In the genomic region with DNA sequence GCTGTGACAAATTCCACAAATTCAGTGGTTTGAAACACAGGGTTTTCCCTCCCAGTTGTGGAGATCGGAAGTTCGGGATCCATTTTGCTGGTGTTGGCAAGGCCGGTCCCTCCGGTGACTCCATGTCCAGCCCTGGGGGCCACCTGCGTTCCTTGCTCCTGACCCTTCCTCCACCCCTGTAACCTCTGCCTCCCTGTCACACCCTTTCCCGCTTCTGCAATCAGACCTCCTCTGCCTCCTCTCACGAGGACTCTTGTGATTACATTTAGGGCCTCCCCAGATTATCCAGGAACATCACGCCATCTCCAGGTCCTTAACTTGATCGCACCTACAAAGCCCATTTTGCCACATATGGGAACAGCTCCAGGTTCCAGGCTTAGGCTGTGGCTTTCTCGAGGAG, we compare ENCODE assay signal across 16 cellular contexts. TPM values are rescaled to one million over a fixed set of nuclear protein-coding genes. Genes with fewer than 3 reads are reported as not detected.
DNase-seq lines count a peak whose midpoint lies in the region; ATAC-seq and TF ChIP-seq lines count a peak whose summit lies in the region.
"Had no signal": no experiment of that assay in that cellular context is flagged by ENCODE, and none has a peak within 500 bp of the region (broad histone marks: within the 10 kb centered on the region; RNA-seq: fewer than 3 reads in every experiment).

No MANE protein-coding gene starts in this region.

- no peak for TF ChIP-seq POLR2A in gastroesophageal sphincter (IDR thresholded peaks at IDR 0.05)

- H2BK5ac ChIP-seq in trophoblast cell (ENCODE audit: low read depth, low read length, poor library complexity) = no peak overlapping the region

- peak; percentile 11 for TF ChIP-seq CTCF in DND-41 (IDR thresholded peaks at IDR 0.05; ENCODE audit: borderline replicate concordance, extremely low read depth, low read length, poor library complexity, severe bottlenecking)
- peak; percentile 31; the same call in 1 of the 2 replicates for TF ChIP-seq CTCF in WERI-Rb-1 (IDR thresholded peaks at IDR 0.05; ENCODE audit: low read depth, low read length)
- TF ChIP-seq CTCF in gastroesophageal sphincter (IDR thresholded peaks at IDR 0.05) = no peak

- H2AK5ac ChIP-seq in trophoblast cell (ENCODE audit: low read length) = no peak overlapping the region

- H3K4ac ChIP-seq in trophoblast cell (ENCODE audit: low read depth, low read length) = no peak overlapping the region

- peaks cover 38% of the 10 kb centered on the region for H3K79me1 ChIP-seq in trophoblast cell (ENCODE audit: low read length)

- in situ Hi-C loops in KBM-7 (cut with MboI; ENCODE audit: low pct_unique_long_range_greater_than_20kb, low sequenced_read_pairs) = no loop called here
- in situ Hi-C loops in HAP-1 (cut with MboI; ENCODE audit: low sequenced_read_pairs) = no loop called here

- H3K4me1 ChIP-seq in DND-41 (ENCODE audit: insufficient read depth, low read length) (no peaks in the 10 kb centered on the region), gastroesophageal sphincter (peaks cover 3 to 61% (median 4%) of the 10 kb centered on the region in 3 donors), trophoblast cell (ENCODE audit: control insufficient read depth in 1 of 2, insufficient read depth in 2 of 2, low read length in 2 of 2) (peaks cover 52 to 55% of the 10 kb centered on the region in 2 experiments), HAP-1 (no peaks in the 10 kb centered on the region)

- peak overlapping the region; percentile 13 for H4K91ac ChIP-seq in trophoblast cell (ENCODE audit: low read depth, low read length)

- no peaks in the 10 kb centered on the region for H3K36me3 ChIP-seq in DND-41 (ENCODE audit: insufficient read depth, low read length)
- H3K36me3 ChIP-seq in WERI-Rb-1 = no peaks in the 10 kb centered on the region; the same call in 1 of the 2 replicates
- H3K36me3 ChIP-seq in gastroesophageal sphincter = peaks cover 0 to 8% of the 10 kb centered on the region in 2 donors
- H3K36me3 ChIP-seq in trophoblast cell (ENCODE audit: control insufficient read depth in 1 of 2, insufficient read depth in 2 of 2, low read length in 2 of 2) = peaks cover 7 to 8% of the 10 kb centered on the region in 2 experiments
- no peaks in the 10 kb centered on the region for H3K36me3 ChIP-seq in HAP-1 (replicated peaks)

- H3K4me3 ChIP-seq in DND-41 (ENCODE audit: low read depth in 1 of 2, low read length in 2 of 2) (no peak overlapping the region), WERI-Rb-1 (ENCODE audit: low read depth, low read length) (no peak overlapping the region), gastroesophageal sphincter (no peak overlapping the region), trophoblast cell (ENCODE audit: low read depth, low read length) (no peak overlapping the region), HAP-1 (no peak overlapping the region)

- 89 to 100% methylated on average over 2 to 9 of the region's 10 CpGs for WGBS in gastroesophageal sphincter (ENCODE audit: low coverage in 1 of 2), 2 donors
- no CpG with 5 or more reads among the region's 10 CpGs for WGBS in trophoblast cell (ENCODE audit: extremely low coverage, insufficient coverage, insufficient read length)

- peak overlapping the region; percentile 9 for H3K18ac ChIP-seq in trophoblast cell (ENCODE audit: low read length)

- H3K4me2 ChIP-seq in DND-41 (ENCODE audit: insufficient read depth, low read length) = no peak overlapping the region
- H3K4me2 ChIP-seq in trophoblast cell (ENCODE audit: low read length) = no peak overlapping the region

- H3K14ac ChIP-seq in trophoblast cell (ENCODE audit: low read length) = peak overlapping the region; percentile 1

- no peak overlapping the region for H3K27ac ChIP-seq in DND-41 (ENCODE audit: low read length)
- no peak overlapping the region for H3K27ac ChIP-seq in WERI-Rb-1
- H3K27ac ChIP-seq in gastroesophageal sphincter = peak overlapping the region in 3 of 4 donors; percentile 38 to 64 (median 56)
- no peak overlapping the region for H3K27ac ChIP-seq in trophoblast cell (ENCODE audit: low read depth, low read length)

- no peak for DNase-seq in DND-41
- DNase-seq in WERI-Rb-1 = no peak
- DNase-seq in trophoblast cell = no peak
- DNase-seq in KBM-7 = no peak
- DNase-seq in HAP-1 (ENCODE audit: low spot score in 2 of 2) = no peak
- DNase-seq: activated B cell treated with CpG ODN at 0.5 μM for 24 hours; activated gamma-delta T cell treated with Interleukin-2 at 50 U/mL for 16 hours; effector memory CD4-positive, alpha-beta T cell; GF-D8; immature natural killer cell; NCI-H187 treated with DMSO at 0.1 percent for 48 hours; NCI-H524; OCI-M1 had no signal

- H4K20me1 ChIP-seq in DND-41 (ENCODE audit: insufficient read depth, low read length) = 0 out of 2 replicates have a peak, but pooled peaks cover 3% of the 10 kb centered on the region

- H3K27me3 ChIP-seq in DND-41 (ENCODE audit: insufficient read depth, low read length, poor library complexity) (no peaks in the 10 kb centered on the region), WERI-Rb-1 (ENCODE audit: insufficient read depth, low read depth, severe bottlenecking) (no peaks in the 10 kb centered on the region), gastroesophageal sphincter (no peaks in the 10 kb centered on the region), trophoblast cell (ENCODE audit: insufficient read depth, low read length) (no peaks in the 10 kb centered on the region), HAP-1 (ENCODE audit: low read depth) (no peaks in the 10 kb centered on the region)

- peak overlapping the region; percentile 5 for H4K8ac ChIP-seq in trophoblast cell (ENCODE audit: low read depth, low read length)

- ATAC-seq in DND-41 (ENCODE audit: insufficient read depth, low read depth) (no peak), gastroesophageal sphincter (no peak), HG03025 (IDR thresholded peaks at IDR 0.05; ENCODE audit: low FRiP score, unreplicated experiment) (no peak), GM21717 (IDR thresholded peaks at IDR 0.05; ENCODE audit: unreplicated experiment) (no peak)

- H3K79me2 ChIP-seq in DND-41 (ENCODE audit: insufficient read depth, low read length) (no peaks in the 10 kb centered on the region), trophoblast cell (ENCODE audit: control insufficient read depth, insufficient read depth, low read length, poor library complexity) (peaks cover 2% of the 10 kb centered on the region)

- H2BK120ac ChIP-seq in trophoblast cell (ENCODE audit: insufficient read depth, low read length, poor library complexity) = peak overlapping the region; percentile 21

- no peak for TF ChIP-seq EP300 in gastroesophageal sphincter (IDR thresholded peaks at IDR 0.05)

- H3K9me3 ChIP-seq in DND-41 (ENCODE audit: insufficient read depth, low read length, severe bottlenecking) (no peaks in the 10 kb centered on the region), WERI-Rb-1 (ENCODE audit: severe bottlenecking) (no peaks in the 10 kb centered on the region), gastroesophageal sphincter (no peaks in the 10 kb centered on the region), trophoblast cell (ENCODE audit: insufficient read depth, low read depth, low read length) (peaks cover 4% of the 10 kb centered on the region), HAP-1 (no peaks in the 10 kb centered on the region)

- H2BK12ac ChIP-seq in trophoblast cell (ENCODE audit: low read length) = peak overlapping the region; percentile 74

- H3K23ac ChIP-seq in trophoblast cell (ENCODE audit: low read length) = no peak overlapping the region

- no peak overlapping the region for H4K12ac ChIP-seq in trophoblast cell (ENCODE audit: low read depth, low read length)

- no peak overlapping the region for H3K9ac ChIP-seq in DND-41 (ENCODE audit: low read depth, low read length)
- no peak overlapping the region for H3K9ac ChIP-seq in trophoblast cell (ENCODE audit: low read length)

- H2AFZ ChIP-seq in DND-41 (ENCODE audit: low read depth, low read length) (no peak overlapping the region), trophoblast cell (ENCODE audit: insufficient read depth, low read length, poor library complexity) (no peak overlapping the region)

RNA-seq across cellular contexts. Expression of a gene that starts 12.5 kb away (rescaled TPM):
- 100 to 1,000 TPM in 1 of 4 donors, 10 to 100 TPM in 3; 55.4 to 119 (median 76.4) TPM for total RNA-seq in gastroesophageal sphincter
- 14.3 and 15.4 TPM in 2 replicates for polyA plus RNA-seq in trophoblast cell (2013)

RNA-seq across cellular contexts. Expression of a gene that starts 28.1 kb away (rescaled TPM):
- total RNA-seq in gastroesophageal sphincter = 1 to 10 TPM in 3 of 4 donors, under 1 TPM in 1; 0.27 to 2.5 (median 1.7) TPM
- 0.25 and 0.26 TPM in 2 replicates for polyA plus RNA-seq in trophoblast cell (2013)

Comparison
In these comparisons a context has a peak if more than half of its experiments do, and no peak if none do; other contexts are left out.
1. H3K27ac ChIP-seq: peak in gastroesophageal sphincter (3 of 4); none in DND-41 (single experiment), WERI-Rb-1 (single experiment) and trophoblast cell (single experiment).
2. CTCF ChIP-seq: peak in DND-41 (single experiment) and WERI-Rb-1 (single experiment); none in gastroesophageal sphincter (0 of 4).